Comparison of ENCODE assay signal across 7 cellular contexts in genomic region chr3:124108446-124108845, GRCh38.
"Had no signal": no experiment of that assay in that cellular context is flagged by ENCODE, and none has a peak within 500 bp of the region (broad histone marks: within the 10 kb centered on the region; RNA-seq: fewer than 3 reads in every experiment).

No MANE protein-coding gene starts in this region.

- H3K27ac ChIP-seq: GM23248 had no signal

- DNase-seq: GM23248, GOT3, H7, HFFc6, IMR-90 had no signal

- H3K9me3 ChIP-seq: HAP-1 had no signal

- H3K4me3 Mint-ChIP-seq: HFFc6 had no signal

- H3K4me3 ChIP-seq: GM23248, HAP-1 had no signal

- H3K9me3 Mint-ChIP-seq: HFFc6 had no signal

- ATAC-seq: HCT116 had no signal

- H3K36me3 ChIP-seq: HAP-1 had no signal

- H3K4me1 ChIP-seq: HAP-1 had no signal

- H3K27ac Mint-ChIP-seq: HFFc6 had no signal
